Comparison of ENCODE assay signal across 1 cellular context in the genomic region with DNA sequence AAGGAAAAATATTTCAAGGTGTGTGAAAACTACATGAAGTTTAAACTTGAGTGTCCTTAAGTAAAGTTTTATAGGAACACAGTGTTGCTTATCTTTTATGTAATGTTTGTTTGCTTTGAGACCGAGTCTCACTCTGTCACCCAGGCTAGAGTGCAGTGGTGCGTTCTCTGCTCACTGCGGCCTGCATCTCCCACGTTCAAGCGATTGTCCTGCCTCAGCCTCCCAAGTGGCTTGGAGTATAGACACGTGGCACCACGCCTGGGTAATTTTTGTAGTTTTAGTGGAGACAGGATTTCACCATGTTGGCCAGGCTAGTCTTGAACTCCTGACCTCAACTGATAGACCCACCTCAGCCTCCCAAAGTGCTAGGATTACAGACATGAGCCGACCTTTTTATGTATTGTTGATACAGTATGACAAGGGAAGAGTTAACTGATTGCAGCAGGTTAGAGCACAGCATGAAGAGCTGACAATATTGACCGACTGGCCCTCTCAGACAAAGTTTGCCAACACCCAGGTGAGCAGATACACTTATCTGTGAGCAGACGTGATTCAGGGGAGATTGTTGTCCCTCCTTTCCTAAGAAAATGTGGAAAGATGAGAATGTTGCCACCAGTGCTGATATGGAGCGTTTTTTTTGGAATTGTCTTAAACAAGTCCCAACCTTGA.
TF ChIP-seq lines count a peak whose summit lies in the region.

No MANE protein-coding gene starts in this region.

TF ChIP-seq in HepG2, 621 proteins besides CTCF, POLR2A, EP300 and RAD21 (continued from another document and continues in another):
- TF ChIP-seq, protein P1, sequence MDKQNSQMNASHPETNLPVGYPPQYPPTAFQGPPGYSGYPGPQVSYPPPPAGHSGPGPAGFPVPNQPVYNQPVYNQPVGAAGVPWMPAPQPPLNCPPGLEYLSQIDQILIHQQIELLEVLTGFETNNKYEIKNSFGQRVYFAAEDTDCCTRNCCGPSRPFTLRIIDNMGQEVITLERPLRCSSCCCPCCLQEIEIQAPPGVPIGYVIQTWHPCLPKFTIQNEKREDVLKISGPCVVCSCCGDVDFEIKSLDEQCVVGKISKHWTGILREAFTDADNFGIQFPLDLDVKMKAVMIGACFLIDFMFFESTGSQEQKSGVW (CRISPR knock-in tag; IDR thresholded peaks at IDR 0.05; ENCODE audit: borderline replicate concordance), result no peak
- TF ChIP-seq ZNF124 (CRISPR knock-in tag; IDR thresholded peaks at IDR 0.05), result no peak
- no peak for TF ChIP-seq ATF7 (IDR thresholded peaks at IDR 0.05)
- TF ChIP-seq ATF7 (CRISPR knock-in tag; IDR thresholded peaks at IDR 0.05), result no peak
- no peak for TF ChIP-seq ISX (CRISPR knock-in tag; conservative IDR thresholded peaks at IDR 0.05)
- no peak for TF ChIP-seq RFXAP (CRISPR knock-in tag; IDR thresholded peaks at IDR 0.05; ENCODE audit: borderline replicate concordance)
- TF ChIP-seq TARDBP (CRISPR knock-in tag; IDR thresholded peaks at IDR 0.05), result peak; percentile 39; the same call in 1 of the 2 replicates
- TF ChIP-seq CHD2 (IDR thresholded peaks at IDR 0.05; ENCODE audit: low read depth, low read length), result no peak
- 0 out of 2 replicates have a peak, but pooled peaks have one; percentile 24 for TF ChIP-seq POGZ (CRISPR knock-in tag; IDR thresholded peaks at IDR 0.05)
- no peak for TF ChIP-seq GZF1 (CRISPR knock-in tag; IDR thresholded peaks at IDR 0.05)
- TF ChIP-seq, protein P2, sequence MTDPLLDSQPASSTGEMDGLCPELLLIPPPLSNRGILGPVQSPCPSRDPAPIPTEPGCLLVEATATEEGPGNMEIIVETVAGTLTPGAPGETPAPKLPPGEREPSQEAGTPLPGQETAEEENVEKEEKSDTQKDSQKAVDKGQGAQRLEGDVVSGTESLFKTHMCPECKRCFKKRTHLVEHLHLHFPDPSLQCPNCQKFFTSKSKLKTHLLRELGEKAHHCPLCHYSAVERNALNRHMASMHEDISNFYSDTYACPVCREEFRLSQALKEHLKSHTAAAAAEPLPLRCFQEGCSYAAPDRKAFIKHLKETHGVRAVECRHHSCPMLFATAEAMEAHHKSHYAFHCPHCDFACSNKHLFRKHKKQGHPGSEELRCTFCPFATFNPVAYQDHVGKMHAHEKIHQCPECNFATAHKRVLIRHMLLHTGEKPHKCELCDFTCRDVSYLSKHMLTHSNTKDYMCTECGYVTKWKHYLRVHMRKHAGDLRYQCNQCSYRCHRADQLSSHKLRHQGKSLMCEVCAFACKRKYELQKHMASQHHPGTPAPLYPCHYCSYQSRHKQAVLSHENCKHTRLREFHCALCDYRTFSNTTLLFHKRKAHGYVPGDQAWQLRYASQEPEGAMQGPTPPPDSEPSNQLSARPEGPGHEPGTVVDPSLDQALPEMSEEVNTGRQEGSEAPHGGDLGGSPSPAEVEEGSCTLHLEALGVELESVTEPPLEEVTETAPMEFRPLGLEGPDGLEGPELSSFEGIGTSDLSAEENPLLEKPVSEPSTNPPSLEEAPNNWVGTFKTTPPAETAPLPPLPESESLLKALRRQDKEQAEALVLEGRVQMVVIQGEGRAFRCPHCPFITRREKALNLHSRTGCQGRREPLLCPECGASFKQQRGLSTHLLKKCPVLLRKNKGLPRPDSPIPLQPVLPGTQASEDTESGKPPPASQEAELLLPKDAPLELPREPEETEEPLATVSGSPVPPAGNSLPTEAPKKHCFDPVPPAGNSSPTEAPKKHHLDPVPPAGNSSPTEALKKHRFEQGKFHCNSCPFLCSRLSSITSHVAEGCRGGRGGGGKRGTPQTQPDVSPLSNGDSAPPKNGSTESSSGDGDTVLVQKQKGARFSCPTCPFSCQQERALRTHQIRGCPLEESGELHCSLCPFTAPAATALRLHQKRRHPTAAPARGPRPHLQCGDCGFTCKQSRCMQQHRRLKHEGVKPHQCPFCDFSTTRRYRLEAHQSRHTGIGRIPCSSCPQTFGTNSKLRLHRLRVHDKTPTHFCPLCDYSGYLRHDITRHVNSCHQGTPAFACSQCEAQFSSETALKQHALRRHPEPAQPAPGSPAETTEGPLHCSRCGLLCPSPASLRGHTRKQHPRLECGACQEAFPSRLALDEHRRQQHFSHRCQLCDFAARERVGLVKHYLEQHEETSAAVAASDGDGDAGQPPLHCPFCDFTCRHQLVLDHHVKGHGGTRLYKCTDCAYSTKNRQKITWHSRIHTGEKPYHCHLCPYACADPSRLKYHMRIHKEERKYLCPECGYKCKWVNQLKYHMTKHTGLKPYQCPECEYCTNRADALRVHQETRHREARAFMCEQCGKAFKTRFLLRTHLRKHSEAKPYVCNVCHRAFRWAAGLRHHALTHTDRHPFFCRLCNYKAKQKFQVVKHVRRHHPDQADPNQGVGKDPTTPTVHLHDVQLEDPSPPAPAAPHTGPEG (CRISPR knock-in tag; IDR thresholded peaks at IDR 0.05), result no peak
- no peak for TF ChIP-seq ZNF430 (CRISPR knock-in tag; IDR thresholded peaks at IDR 0.05)
- no peak for TF ChIP-seq FOXK1 (CRISPR knock-in tag; IDR thresholded peaks at IDR 0.05; ENCODE audit: borderline replicate concordance, low read depth)
- no peak for TF ChIP-seq NFKB2 (CRISPR knock-in tag; IDR thresholded peaks at IDR 0.05; ENCODE audit: borderline replicate concordance)
- no peak for TF ChIP-seq ZNF274 (CRISPR knock-in tag; IDR thresholded peaks at IDR 0.05)
- TF ChIP-seq, protein P3, sequence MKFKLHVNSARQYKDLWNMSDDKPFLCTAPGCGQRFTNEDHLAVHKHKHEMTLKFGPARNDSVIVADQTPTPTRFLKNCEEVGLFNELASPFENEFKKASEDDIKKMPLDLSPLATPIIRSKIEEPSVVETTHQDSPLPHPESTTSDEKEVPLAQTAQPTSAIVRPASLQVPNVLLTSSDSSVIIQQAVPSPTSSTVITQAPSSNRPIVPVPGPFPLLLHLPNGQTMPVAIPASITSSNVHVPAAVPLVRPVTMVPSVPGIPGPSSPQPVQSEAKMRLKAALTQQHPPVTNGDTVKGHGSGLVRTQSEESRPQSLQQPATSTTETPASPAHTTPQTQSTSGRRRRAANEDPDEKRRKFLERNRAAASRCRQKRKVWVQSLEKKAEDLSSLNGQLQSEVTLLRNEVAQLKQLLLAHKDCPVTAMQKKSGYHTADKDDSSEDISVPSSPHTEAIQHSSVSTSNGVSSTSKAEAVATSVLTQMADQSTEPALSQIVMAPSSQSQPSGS (CRISPR knock-in tag; IDR thresholded peaks at IDR 0.05), result 0 out of 2 replicates have a peak, but pooled peaks have one; percentile 15
- no peak for TF ChIP-seq SRF (IDR thresholded peaks at IDR 0.05; ENCODE audit: low read depth, low read length)
- TF ChIP-seq, protein P4, sequence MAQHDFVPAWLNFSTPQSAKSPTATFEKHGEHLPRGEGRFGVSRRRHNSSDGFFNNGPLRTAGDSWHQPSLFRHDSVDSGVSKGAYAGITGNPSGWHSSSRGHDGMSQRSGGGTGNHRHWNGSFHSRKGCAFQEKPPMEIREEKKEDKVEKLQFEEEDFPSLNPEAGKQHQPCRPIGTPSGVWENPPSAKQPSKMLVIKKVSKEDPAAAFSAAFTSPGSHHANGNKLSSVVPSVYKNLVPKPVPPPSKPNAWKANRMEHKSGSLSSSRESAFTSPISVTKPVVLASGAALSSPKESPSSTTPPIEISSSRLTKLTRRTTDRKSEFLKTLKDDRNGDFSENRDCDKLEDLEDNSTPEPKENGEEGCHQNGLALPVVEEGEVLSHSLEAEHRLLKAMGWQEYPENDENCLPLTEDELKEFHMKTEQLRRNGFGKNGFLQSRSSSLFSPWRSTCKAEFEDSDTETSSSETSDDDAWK (CRISPR knock-in tag; IDR thresholded peaks at IDR 0.05), result no peak
- 0 out of 2 replicates have a peak, but pooled peaks have one; percentile 8 for TF ChIP-seq TCF7 (IDR thresholded peaks at IDR 0.05; ENCODE audit: low read depth)
- TF ChIP-seq, protein P5, sequence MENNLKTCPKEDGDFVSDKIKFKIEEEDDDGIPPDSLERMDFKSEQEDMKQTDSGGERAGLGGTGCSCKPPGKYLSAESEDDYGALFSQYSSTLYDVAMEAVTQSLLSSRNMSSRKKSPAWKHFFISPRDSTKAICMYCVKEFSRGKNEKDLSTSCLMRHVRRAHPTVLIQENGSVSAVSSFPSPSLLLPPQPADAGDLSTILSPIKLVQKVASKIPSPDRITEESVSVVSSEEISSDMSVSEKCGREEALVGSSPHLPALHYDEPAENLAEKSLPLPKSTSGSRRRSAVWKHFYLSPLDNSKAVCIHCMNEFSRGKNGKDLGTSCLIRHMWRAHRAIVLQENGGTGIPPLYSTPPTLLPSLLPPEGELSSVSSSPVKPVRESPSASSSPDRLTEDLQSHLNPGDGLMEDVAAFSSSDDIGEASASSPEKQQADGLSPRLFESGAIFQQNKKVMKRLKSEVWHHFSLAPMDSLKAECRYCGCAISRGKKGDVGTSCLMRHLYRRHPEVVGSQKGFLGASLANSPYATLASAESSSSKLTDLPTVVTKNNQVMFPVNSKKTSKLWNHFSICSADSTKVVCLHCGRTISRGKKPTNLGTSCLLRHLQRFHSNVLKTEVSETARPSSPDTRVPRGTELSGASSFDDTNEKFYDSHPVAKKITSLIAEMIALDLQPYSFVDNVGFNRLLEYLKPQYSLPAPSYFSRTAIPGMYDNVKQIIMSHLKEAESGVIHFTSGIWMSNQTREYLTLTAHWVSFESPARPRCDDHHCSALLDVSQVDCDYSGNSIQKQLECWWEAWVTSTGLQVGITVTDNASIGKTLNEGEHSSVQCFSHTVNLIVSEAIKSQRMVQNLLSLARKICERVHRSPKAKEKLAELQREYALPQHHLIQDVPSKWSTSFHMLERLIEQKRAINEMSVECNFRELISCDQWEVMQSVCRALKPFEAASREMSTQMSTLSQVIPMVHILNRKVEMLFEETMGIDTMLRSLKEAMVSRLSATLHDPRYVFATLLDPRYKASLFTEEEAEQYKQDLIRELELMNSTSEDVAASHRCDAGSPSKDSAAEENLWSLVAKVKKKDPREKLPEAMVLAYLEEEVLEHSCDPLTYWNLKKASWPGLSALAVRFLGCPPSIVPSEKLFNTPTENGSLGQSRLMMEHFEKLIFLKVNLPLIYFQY (CRISPR knock-in tag; IDR thresholded peaks at IDR 0.05; ENCODE audit: borderline replicate concordance), result no peak
- TF ChIP-seq ZNF225 (CRISPR knock-in tag; IDR thresholded peaks at IDR 0.05), result no peak
- no peak for TF ChIP-seq ZNF703 (CRISPR knock-in tag; IDR thresholded peaks at IDR 0.05; ENCODE audit: borderline replicate concordance)
- TF ChIP-seq NFRKB (IDR thresholded peaks at IDR 0.05), result no peak
- TF ChIP-seq ZNF552 (CRISPR knock-in tag; IDR thresholded peaks at IDR 0.05; ENCODE audit: borderline replicate concordance), result no peak
- TF ChIP-seq RFXANK (CRISPR knock-in tag; IDR thresholded peaks at IDR 0.05), result no peak
- no peak for TF ChIP-seq SP4 (CRISPR knock-in tag; IDR thresholded peaks at IDR 0.05)
- TF ChIP-seq MEF2D (CRISPR knock-in tag; IDR thresholded peaks at IDR 0.05), result no peak
- TF ChIP-seq, protein P6, sequence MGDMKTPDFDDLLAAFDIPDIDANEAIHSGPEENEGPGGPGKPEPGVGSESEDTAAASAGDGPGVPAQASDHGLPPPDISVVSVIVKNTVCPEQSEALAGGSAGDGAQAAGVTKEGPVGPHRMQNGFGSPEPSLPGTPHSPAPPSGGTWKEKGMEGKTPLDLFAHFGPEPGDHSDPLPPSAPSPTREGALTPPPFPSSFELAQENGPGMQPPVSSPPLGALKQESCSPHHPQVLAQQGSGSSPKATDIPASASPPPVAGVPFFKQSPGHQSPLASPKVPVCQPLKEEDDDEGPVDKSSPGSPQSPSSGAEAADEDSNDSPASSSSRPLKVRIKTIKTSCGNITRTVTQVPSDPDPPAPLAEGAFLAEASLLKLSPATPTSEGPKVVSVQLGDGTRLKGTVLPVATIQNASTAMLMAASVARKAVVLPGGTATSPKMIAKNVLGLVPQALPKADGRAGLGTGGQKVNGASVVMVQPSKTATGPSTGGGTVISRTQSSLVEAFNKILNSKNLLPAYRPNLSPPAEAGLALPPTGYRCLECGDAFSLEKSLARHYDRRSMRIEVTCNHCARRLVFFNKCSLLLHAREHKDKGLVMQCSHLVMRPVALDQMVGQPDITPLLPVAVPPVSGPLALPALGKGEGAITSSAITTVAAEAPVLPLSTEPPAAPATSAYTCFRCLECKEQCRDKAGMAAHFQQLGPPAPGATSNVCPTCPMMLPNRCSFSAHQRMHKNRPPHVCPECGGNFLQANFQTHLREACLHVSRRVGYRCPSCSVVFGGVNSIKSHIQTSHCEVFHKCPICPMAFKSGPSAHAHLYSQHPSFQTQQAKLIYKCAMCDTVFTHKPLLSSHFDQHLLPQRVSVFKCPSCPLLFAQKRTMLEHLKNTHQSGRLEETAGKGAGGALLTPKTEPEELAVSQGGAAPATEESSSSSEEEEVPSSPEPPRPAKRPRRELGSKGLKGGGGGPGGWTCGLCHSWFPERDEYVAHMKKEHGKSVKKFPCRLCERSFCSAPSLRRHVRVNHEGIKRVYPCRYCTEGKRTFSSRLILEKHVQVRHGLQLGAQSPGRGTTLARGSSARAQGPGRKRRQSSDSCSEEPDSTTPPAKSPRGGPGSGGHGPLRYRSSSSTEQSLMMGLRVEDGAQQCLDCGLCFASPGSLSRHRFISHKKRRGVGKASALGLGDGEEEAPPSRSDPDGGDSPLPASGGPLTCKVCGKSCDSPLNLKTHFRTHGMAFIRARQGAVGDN (CRISPR knock-in tag; IDR thresholded peaks at IDR 0.05), result peak; percentile 42
- TF ChIP-seq CC2D1A (CRISPR knock-in tag; IDR thresholded peaks at IDR 0.05), result no peak
- TF ChIP-seq IKZF4 (CRISPR knock-in tag; IDR thresholded peaks at IDR 0.05; ENCODE audit: borderline replicate concordance, low read depth, not compliant biosample characterization), result no peak
- TF ChIP-seq ZNF83 (CRISPR knock-in tag; IDR thresholded peaks at IDR 0.05; ENCODE audit: borderline replicate concordance), result no peak
- TF ChIP-seq ZNF670 (CRISPR knock-in tag; IDR thresholded peaks at IDR 0.05; ENCODE audit: borderline replicate concordance), result 0 out of 2 replicates have a peak, but pooled peaks have one; percentile 27
- TF ChIP-seq ZNF572 (CRISPR knock-in tag; IDR thresholded peaks at IDR 0.05), result no peak
- no peak for TF ChIP-seq ZSCAN30 (CRISPR knock-in tag; IDR thresholded peaks at IDR 0.05)
- no peak for TF ChIP-seq SNAPC2 (CRISPR knock-in tag; IDR thresholded peaks at IDR 0.05)
- 0 out of 2 replicates have a peak, but pooled peaks have one; percentile 24 for TF ChIP-seq RXRA (CRISPR knock-in tag; IDR thresholded peaks at IDR 0.05)
- TF ChIP-seq, protein P7, sequence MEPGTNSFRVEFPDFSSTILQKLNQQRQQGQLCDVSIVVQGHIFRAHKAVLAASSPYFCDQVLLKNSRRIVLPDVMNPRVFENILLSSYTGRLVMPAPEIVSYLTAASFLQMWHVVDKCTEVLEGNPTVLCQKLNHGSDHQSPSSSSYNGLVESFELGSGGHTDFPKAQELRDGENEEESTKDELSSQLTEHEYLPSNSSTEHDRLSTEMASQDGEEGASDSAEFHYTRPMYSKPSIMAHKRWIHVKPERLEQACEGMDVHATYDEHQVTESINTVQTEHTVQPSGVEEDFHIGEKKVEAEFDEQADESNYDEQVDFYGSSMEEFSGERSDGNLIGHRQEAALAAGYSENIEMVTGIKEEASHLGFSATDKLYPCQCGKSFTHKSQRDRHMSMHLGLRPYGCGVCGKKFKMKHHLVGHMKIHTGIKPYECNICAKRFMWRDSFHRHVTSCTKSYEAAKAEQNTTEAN (CRISPR knock-in tag; conservative IDR thresholded peaks at IDR 0.05), result no peak
- TF ChIP-seq FOXM1 (CRISPR knock-in tag; IDR thresholded peaks at IDR 0.05), result no peak
- no peak for TF ChIP-seq RORA (CRISPR knock-in tag; IDR thresholded peaks at IDR 0.05)
- TF ChIP-seq, protein P8, sequence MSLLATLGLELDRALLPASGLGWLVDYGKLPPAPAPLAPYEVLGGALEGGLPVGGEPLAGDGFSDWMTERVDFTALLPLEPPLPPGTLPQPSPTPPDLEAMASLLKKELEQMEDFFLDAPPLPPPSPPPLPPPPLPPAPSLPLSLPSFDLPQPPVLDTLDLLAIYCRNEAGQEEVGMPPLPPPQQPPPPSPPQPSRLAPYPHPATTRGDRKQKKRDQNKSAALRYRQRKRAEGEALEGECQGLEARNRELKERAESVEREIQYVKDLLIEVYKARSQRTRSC (CRISPR knock-in tag; IDR thresholded peaks at IDR 0.05; ENCODE audit: low read depth), result no peak
